ENCODE assay signal across 1 cellular context in genomic region chr20:34825530-34826362, GRCh38.
TF ChIP-seq lines count a peak whose summit lies in the region.

Gene NCOA6, minus strand, starts transcription at chr20:34825651. Its CDS starts 43,296 bp downstream, at chr20:34782355.

TF ChIP-seq in HepG2, 621 proteins besides CTCF, POLR2A, EP300 and RAD21 (continued from another document):
- TF ChIP-seq BCL3 (CRISPR knock-in tag; IDR thresholded peaks at IDR 0.05) = no peak; the same call in 1 of the 2 replicates
- no peak for TF ChIP-seq PHF5A (CRISPR knock-in tag; IDR thresholded peaks at IDR 0.05; ENCODE audit: low read depth, unreplicated experiment)
- no peak for TF ChIP-seq HOXA9 (CRISPR knock-in tag; IDR thresholded peaks at IDR 0.05; ENCODE audit: borderline replicate concordance)
- TF ChIP-seq POGK (CRISPR knock-in tag; conservative IDR thresholded peaks at IDR 0.05) = no peak
- no peak for TF ChIP-seq ZNF737 (CRISPR knock-in tag; IDR thresholded peaks at IDR 0.05; ENCODE audit: borderline replicate concordance)
- no peak for TF ChIP-seq ZFP36 (IDR thresholded peaks at IDR 0.05; ENCODE audit: borderline replicate concordance, low read depth, low read length, partially characterized antibody)
- no peak for TF ChIP-seq CEBPZ (IDR thresholded peaks at IDR 0.05; ENCODE audit: low read length)
- peak; percentile 50 for TF ChIP-seq FOSL2 (CRISPR knock-in tag; IDR thresholded peaks at IDR 0.05)
- peak; percentile 65; the same call in 1 of the 2 replicates for TF ChIP-seq KMT2A (CRISPR knock-in tag; IDR thresholded peaks at IDR 0.05)
- peak; percentile 95 for TF ChIP-seq POLR2AphosphoS5 (IDR thresholded peaks at IDR 0.05; ENCODE audit: low read depth, low read length)
- peak; percentile 23; the same call in 1 of the 2 replicates for TF ChIP-seq ATF1 (CRISPR knock-in tag; IDR thresholded peaks at IDR 0.05)
- 0 out of 2 replicates have a peak, but pooled peaks have one; percentile 35 for TF ChIP-seq FOXK1 (CRISPR knock-in tag; IDR thresholded peaks at IDR 0.05; ENCODE audit: borderline replicate concordance, low read depth)
- TF ChIP-seq SNAPC5 (CRISPR knock-in tag; IDR thresholded peaks at IDR 0.05; ENCODE audit: borderline replicate concordance) = no peak
- no peak for TF ChIP-seq ATF5 (CRISPR knock-in tag; IDR thresholded peaks at IDR 0.05; ENCODE audit: low read depth)
- peak; percentile 55; the same call in 1 of the 2 replicates for TF ChIP-seq HMGXB3 (CRISPR knock-in tag; IDR thresholded peaks at IDR 0.05; ENCODE audit: borderline replicate concordance)
- TF ChIP-seq ZBTB4 (CRISPR knock-in tag; IDR thresholded peaks at IDR 0.05; ENCODE audit: borderline replicate concordance) = no peak
- no peak for TF ChIP-seq ZNF788 (CRISPR knock-in tag; IDR thresholded peaks at IDR 0.05; ENCODE audit: borderline replicate concordance)
- TF ChIP-seq ZNF841 (CRISPR knock-in tag; IDR thresholded peaks at IDR 0.05; ENCODE audit: borderline replicate concordance) = no peak
- no peak for TF ChIP-seq ZNF75D (CRISPR knock-in tag; IDR thresholded peaks at IDR 0.05; ENCODE audit: borderline replicate concordance)
- TF ChIP-seq MYNN (CRISPR knock-in tag; IDR thresholded peaks at IDR 0.05; ENCODE audit: low read depth) = no peak
- 0 out of 2 replicates have a peak, but pooled peaks have one; percentile 65 for TF ChIP-seq HOXD1 (CRISPR knock-in tag; IDR thresholded peaks at IDR 0.05)
- no peak for TF ChIP-seq TRIM22 (IDR thresholded peaks at IDR 0.05)
- TF ChIP-seq ZBTB10 (CRISPR knock-in tag; IDR thresholded peaks at IDR 0.05; ENCODE audit: borderline replicate concordance) = no peak
- TF ChIP-seq ZSCAN29 (CRISPR knock-in tag; conservative IDR thresholded peaks at IDR 0.05) = no peak
- 0 out of 2 replicates have a peak, but pooled peaks have one; percentile 25 for TF ChIP-seq KLF11 (CRISPR knock-in tag; IDR thresholded peaks at IDR 0.05)
- TF ChIP-seq YEATS4 (CRISPR knock-in tag; IDR thresholded peaks at IDR 0.05; ENCODE audit: borderline replicate concordance) = peak; percentile 13; the same call in 1 of the 2 replicates
